In the genomic region with DNA sequence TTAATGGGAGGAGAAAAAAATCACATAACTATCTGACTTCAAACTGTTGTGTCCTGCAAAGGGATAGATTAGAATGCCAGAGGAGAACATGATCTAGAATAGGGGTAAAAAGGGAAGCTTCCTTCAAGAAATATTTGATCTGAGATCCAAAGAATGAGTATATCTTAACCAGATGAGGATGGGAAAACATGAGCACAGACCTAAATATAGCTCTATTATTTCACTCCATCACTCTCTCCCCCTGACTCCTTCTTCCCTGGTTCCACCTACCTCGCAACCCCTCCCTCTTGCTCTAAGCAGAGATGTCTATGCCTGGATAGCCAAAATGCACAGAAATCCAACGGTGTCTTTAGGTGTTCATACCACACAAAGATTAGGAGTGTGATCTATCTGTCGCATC, we compare ENCODE assay signal across 25 cellular contexts. TPM values are rescaled to one million over a fixed set of nuclear protein-coding genes. Genes with fewer than 3 reads are reported as not detected.
"Had no signal": no experiment of that assay in that cellular context is flagged by ENCODE, and none has a peak within 500 bp of the region (broad histone marks: within the 10 kb centered on the region; RNA-seq: fewer than 3 reads in every experiment).

No MANE protein-coding gene starts in this region.

- H3K9me3 ChIP-seq: SK-N-SH had no signal

- H3K4me1 Mint-ChIP-seq: IgD-negative memory B cell, T-cell had no signal

- H3K27me3 Mint-ChIP-seq: IgD-negative memory B cell, T-cell had no signal

- ATAC-seq: K562, T-cell had no signal

- H3K4me3 ChIP-seq: K562 had no signal

- H3K27ac Mint-ChIP-seq: IgD-negative memory B cell, T-cell had no signal

- H3K36me3 Mint-ChIP-seq: IgD-negative memory B cell had no signal

- H3K4me3 Mint-ChIP-seq: IgD-negative memory B cell, T-cell had no signal

- H3K27ac ChIP-seq: HL-60, KMS-11 had no signal

- DNase-seq: Kasumi-1, MV-4-11, NCI-H1048, NCI-H1105, NCI-H1417 treated with DMSO at 0.1 percent for 48 hours, NCI-H146, NCI-H1694 treated with DMSO at 0.1 percent for 48 hours, NCI-H1930, NCI-H2081, NCI-H2171, NCI-H226, NCI-H446, NCI-H510A, NCI-H524 treated with DMSO at 0.1 percent for 48 hours, NCI-H69, NCI-H774, RPMI8226, SHP77, SK-N-SH, SW 1271, T-cell had no signal

RNA-seq across cellular contexts. Expression of a gene that starts 36.4 kb away (rescaled TPM):
- polyA plus RNA-seq: K562 had no signal
